15 cellular contexts compared by ENCODE assay signal in genomic region chr12:70260610-70261009, GRCh38. TPM values are rescaled to one million over a fixed set of nuclear protein-coding genes. Genes with fewer than 3 reads are reported as not detected.
DNase-seq lines count a peak whose midpoint lies in the region; ATAC-seq and TF ChIP-seq lines count a peak whose summit lies in the region.
"Had no signal": no experiment of that assay in that cellular context is flagged by ENCODE, and none has a peak within 500 bp of the region (broad histone marks: within the 10 kb centered on the region; RNA-seq: fewer than 3 reads in every experiment).

No MANE protein-coding gene starts in this region.

- peak overlapping the region in 6 of 10 donors; percentile 19 to 60 (median 48) for H3K4me3 Mint-ChIP-seq in naive thymus-derived CD4-positive, alpha-beta T cell
- no peak overlapping the region for H3K4me3 Mint-ChIP-seq in Caco-2 (ENCODE audit: unreplicated experiment)
- H3K4me3 Mint-ChIP-seq: activated CD4-positive, alpha-beta T cell treated with anti-CD3 and anti-CD28 coated beads, Interleukin-2, amount 10 ng/mL, durations not matched to agents 24 days and 14 days; activated T-helper 17 cell treated with anti-CD3 and anti-CD28 coated beads, Interleukin-2, amount 50 U/mL, for 72 hours; GM23338 had no signal

- peaks cover 17 to 29% of the 10 kb centered on the region in 2 donors for H3K4me1 ChIP-seq in naive thymus-derived CD4-positive, alpha-beta T cell (ENCODE audit: control insufficient read depth in 2 of 2, insufficient read depth in 2 of 2, low read length in 2 of 2)
- no peaks in the 10 kb centered on the region for H3K4me1 ChIP-seq in Caco-2

- no peak for TF ChIP-seq POLR2A in GM18505 (IDR thresholded peaks at IDR 0.05; ENCODE audit: borderline replicate concordance, extremely low read depth, insufficient read depth, insufficient read length)
- TF ChIP-seq POLR2A in NB4 (IDR thresholded peaks at IDR 0.05; ENCODE audit: extremely low read depth, insufficient read length): no peak

- H3K4me3 ChIP-seq in NB4 (ENCODE audit: low read depth, low read length) (no peak overlapping the region), Caco-2 (ENCODE audit: low read depth, low read length) (no peak overlapping the region)
- H3K4me3 ChIP-seq in naive thymus-derived CD4-positive, alpha-beta T cell (ENCODE audit: low read length): no peak overlapping the region
- H3K4me3 ChIP-seq: GM23338, K562 had no signal

- no peaks in the 10 kb centered on the region for H3K9me3 ChIP-seq in naive thymus-derived CD4-positive, alpha-beta T cell (ENCODE audit: control insufficient read depth in 2 of 3, low read length in 3 of 3)
- no peaks in the 10 kb centered on the region; the same call in 1 of the 2 replicates for H3K9me3 ChIP-seq in Caco-2
- H3K9me3 ChIP-seq: neutrophil had no signal

- peaks cover 40 to 95% (median 89%) of the 10 kb centered on the region in 7 donors for H3K4me1 Mint-ChIP-seq in naive thymus-derived CD4-positive, alpha-beta T cell
- H3K4me1 Mint-ChIP-seq in Caco-2 (ENCODE audit: low read depth, unreplicated experiment): peaks cover 23% of the 10 kb centered on the region

- H3K27me3 ChIP-seq in naive thymus-derived CD4-positive, alpha-beta T cell (ENCODE audit: control insufficient read depth in 2 of 2, insufficient read depth in 2 of 2, low read length in 2 of 2): no peaks in the 10 kb centered on the region
- H3K27me3 ChIP-seq in Caco-2 (replicated peaks; ENCODE audit: control insufficient read depth, insufficient read depth, low read length): no peaks in the 10 kb centered on the region
- H3K27me3 ChIP-seq: neutrophil had no signal

- CTCF ChIA-PET in naive thymus-derived CD4-positive, alpha-beta T cell (lab: Charles Lee): no interaction called here
- CTCF ChIA-PET in Caco-2 (lab: Charles Lee): no interaction called here

- DNase-seq in NB4 (ENCODE audit: low read depth) (peak; percentile 19), Caco-2 (no peak), midbrain (lab: John Stamatoyannopoulos, UW) (no peak)
- DNase-seq in naive thymus-derived CD4-positive, alpha-beta T cell: no peak
- DNase-seq: activated CD4-positive, alpha-beta T cell treated with anti-CD3 and anti-CD28 coated beads, Interleukin-2, amount 10 ng/mL, durations not matched to agents 24 days and 14 days; NCI-H187 treated with DMSO at 0.1 percent for 48 hours; NCI-H510A treated with DMSO at 0.1 percent for 48 hours; stimulated activated naive CD8-positive, alpha-beta T cell treated with anti-CD3 and anti-CD28 coated beads, Interleukin-15, Interleukin-2, amounts not matched to agents 100 U/mL and 50 U/mL, for 24 hours had no signal

- TF ChIP-seq CTCF in NB4 (IDR thresholded peaks at IDR 0.05; ENCODE audit: low read depth, low read length) (no peak), Caco-2 (IDR thresholded peaks at IDR 0.05; ENCODE audit: insufficient read depth in 1 of 2, low read depth in 1 of 2, low read length in 1 of 2, severe bottlenecking in 1 of 2, unreplicated experiment in 1 of 2) (no peak)

- peaks cover 0 to 33% (median 28%) of the 10 kb centered on the region in 5 donors for H3K36me3 Mint-ChIP-seq in naive thymus-derived CD4-positive, alpha-beta T cell
- H3K36me3 Mint-ChIP-seq in Caco-2 (ENCODE audit: insufficient read depth, unreplicated experiment): peaks cover 21% of the 10 kb centered on the region

- peaks cover 0 to 11% (median 0%) of the 10 kb centered on the region in 11 donors for H3K9me3 Mint-ChIP-seq in naive thymus-derived CD4-positive, alpha-beta T cell
- peaks cover 10% of the 10 kb centered on the region for H3K9me3 Mint-ChIP-seq in Caco-2 (ENCODE audit: unreplicated experiment)
- H3K9me3 Mint-ChIP-seq: activated CD4-positive, alpha-beta T cell treated with anti-CD3 and anti-CD28 coated beads, Interleukin-2, amount 10 ng/mL, durations not matched to agents 24 days and 14 days; activated T-helper 17 cell treated with anti-CD3 and anti-CD28 coated beads, Interleukin-2, amount 50 U/mL, for 72 hours; GM23338 had no signal

- peak overlapping the region in 5 of 9 donors; percentile 5 to 73 (median 45) for H3K27ac Mint-ChIP-seq in naive thymus-derived CD4-positive, alpha-beta T cell
- no peak overlapping the region for H3K27ac Mint-ChIP-seq in Caco-2 (ENCODE audit: unreplicated experiment)
- H3K27ac Mint-ChIP-seq: activated CD4-positive, alpha-beta T cell treated with anti-CD3 and anti-CD28 coated beads, Interleukin-2, amount 10 ng/mL, durations not matched to agents 24 days and 14 days; activated T-helper 17 cell treated with anti-CD3 and anti-CD28 coated beads, Interleukin-2, amount 50 U/mL, for 72 hours; GM23338 had no signal

- intact Hi-C loops in naive thymus-derived CD4-positive, alpha-beta T cell (cut with micrococcal nuclease): no loop called here
- intact Hi-C loops in Caco-2 (cut with micrococcal nuclease; ENCODE audit: unreplicated experiment): no loop called here

- no peaks in the 10 kb centered on the region for H3K36me3 ChIP-seq in naive thymus-derived CD4-positive, alpha-beta T cell (ENCODE audit: control insufficient read depth in 2 of 3, insufficient read depth in 3 of 3, low read length in 3 of 3)
- no peaks in the 10 kb centered on the region for H3K36me3 ChIP-seq in Caco-2 (ENCODE audit: control insufficient read depth, insufficient read depth, low read length)
- H3K36me3 ChIP-seq: neutrophil had no signal

- no TSS peak for BruUV-seq in Caco-2 (replicated peaks; lab: Mats Ljungman, UMichigan)

- no peak overlapping the region for H3K27ac ChIP-seq in naive thymus-derived CD4-positive, alpha-beta T cell (ENCODE audit: low read depth, low read length)
- H3K27ac ChIP-seq: neutrophil had no signal

- no peaks in the 10 kb centered on the region for H3K27me3 Mint-ChIP-seq in naive thymus-derived CD4-positive, alpha-beta T cell
- H3K27me3 Mint-ChIP-seq in Caco-2 (ENCODE audit: insufficient read depth, unreplicated experiment): no peaks in the 10 kb centered on the region
- H3K27me3 Mint-ChIP-seq: activated CD4-positive, alpha-beta T cell treated with anti-CD3 and anti-CD28 coated beads, Interleukin-2, amount 10 ng/mL, durations not matched to agents 24 days and 14 days; activated T-helper 17 cell treated with anti-CD3 and anti-CD28 coated beads, Interleukin-2, amount 50 U/mL, for 72 hours had no signal

- POLR2A ChIA-PET in naive thymus-derived CD4-positive, alpha-beta T cell (lab: Charles Lee): no interaction called here
- POLR2A ChIA-PET in Caco-2 (lab: Charles Lee): no interaction called here

- ATAC-seq in GM18505 (IDR thresholded peaks at IDR 0.05; ENCODE audit: unreplicated experiment) (peak; percentile 61), GM21619 (IDR thresholded peaks at IDR 0.05; ENCODE audit: unreplicated experiment) (peak; percentile 53), GM18870 (IDR thresholded peaks at IDR 0.05; ENCODE audit: unreplicated experiment) (no peak)
- ATAC-seq in naive thymus-derived CD4-positive, alpha-beta T cell: peak; percentile 10
- ATAC-seq: activated T-helper 17 cell treated with anti-CD3 and anti-CD28 coated beads, Interleukin-2, amount 50 U/mL, for 72 hours; GM23338; K562; stimulated activated naive CD8-positive, alpha-beta T cell treated with anti-CD3 and anti-CD28 coated beads, Interleukin-15, Interleukin-2, amounts not matched to agents 100 U/mL and 50 U/mL, for 24 hours had no signal

RNA-seq across cellular contexts. Expression of gene CNOT2, which starts 17.4 kb away (rescaled TPM):
- total RNA-seq in naive thymus-derived CD4-positive, alpha-beta T cell: 100 to 1,000 TPM in 4 of 5 experiments, 10 to 100 TPM in 1; 76.2 to 144 (median 116) TPM
- polyA plus RNA-seq in naive thymus-derived CD4-positive, alpha-beta T cell: 100 to 1,000 TPM; 114 to 122 TPM
- 83.5 and 85.8 TPM in 2 replicates for total RNA-seq in Caco-2 (2022)
